9 cellular contexts compared by ENCODE assay signal in genomic region chr22:48089601-48090331, GRCh38.
DNase-seq lines count a peak whose midpoint lies in the region; TF ChIP-seq lines count a peak whose summit lies in the region.
"Had no signal": no experiment of that assay in that cellular context is flagged by ENCODE, and none has a peak within 500 bp of the region (broad histone marks: within the 10 kb centered on the region; RNA-seq: fewer than 3 reads in every experiment).

No MANE protein-coding gene starts in this region.

- H3K36me3 ChIP-seq in PC-9 (ENCODE audit: low read depth) (no peaks in the 10 kb centered on the region), ovary (no peaks in the 10 kb centered on the region)

- H3K27ac ChIP-seq in PC-9 = no peak overlapping the region
- peak overlapping the region in 1 of 2 donors; percentile 17 for H3K27ac ChIP-seq in ovary

- H3F3A ChIP-seq in PC-9 (ENCODE audit: insufficient read depth, low read depth) = no peaks in the 10 kb centered on the region

- peaks cover 93% of the 10 kb centered on the region for H3K27me3 ChIP-seq in PC-9 (ENCODE audit: insufficient read depth, low read depth)
- H3K27me3 ChIP-seq in ovary = no peaks in the 10 kb centered on the region

- H4K20me1 ChIP-seq in PC-9 (ENCODE audit: insufficient read depth) = 0 out of 2 replicates have a peak, but pooled peaks cover 3% of the 10 kb centered on the region

- 18 to 27% (median 19%) methylated on average over 19 of the region's 19 CpGs for WGBS in ovary, 3 donors

- no TSS peak for BruUV-seq in PC-9 (replicated peaks; lab: Mats Ljungman, UMichigan)

- H2AFZ ChIP-seq in PC-9 = no peak overlapping the region

- H3K4me1 ChIP-seq in PC-9 (replicated peaks; ENCODE audit: insufficient read depth) (no peaks in the 10 kb centered on the region), ovary (ENCODE audit: insufficient read depth) (peaks cover 9% of the 10 kb centered on the region)

- DNase-seq in COLO829 (ENCODE audit: low spot score) = peak; percentile 67
- no peak for DNase-seq in PC-9
- peak; percentile 6 for DNase-seq in fibroblast of villous mesenchyme (ENCODE audit: low read depth)
- peak; percentile 37 to 71 (median 59) for DNase-seq in ovary
- no peak for DNase-seq in DMS79 treated with DMSO at 0.1 percent for 48 hours (lab: John Stamatoyannopoulos, UW)
- no peak for DNase-seq in cortex of kidney (lab: John Stamatoyannopoulos, UW)
- no peak for DNase-seq in SHP77 (lab: John Stamatoyannopoulos, UW)
- DNase-seq in globus pallidus (ENCODE audit: low spot score) = no peak
- DNase-seq: activated T-cell treated with anti-CD3 and anti-CD28 coated beads, Interleukin-2, amount 50 U/mL, for 72 hours had no signal

- intact Hi-C loops in PC-9 (cut with micrococcal nuclease; ENCODE audit: unreplicated experiment) (no loop called here), ovary (cut with DNase I) (no loop called here)

- POLR2A ChIA-PET in PC-9 (lab: Charles Lee; ENCODE audit: unreplicated experiment) = no interaction called here

- H3K79me2 ChIP-seq in PC-9 (ENCODE audit: low read depth) = no peaks in the 10 kb centered on the region

- no peaks in the 10 kb centered on the region for H3K9me3 ChIP-seq in PC-9 (ENCODE audit: insufficient read depth, low read depth)
- H3K9me3 ChIP-seq in ovary = no peaks in the 10 kb centered on the region

- TF ChIP-seq CTCF in PC-9 (conservative IDR thresholded peaks at IDR 0.05) = no peak
- no peak for TF ChIP-seq CTCF in fibroblast of villous mesenchyme (IDR thresholded peaks at IDR 0.05; ENCODE audit: insufficient read depth, low read depth, low read length)
- TF ChIP-seq CTCF in ovary (IDR thresholded peaks at IDR 0.05) = no peak

- CTCF ChIA-PET in PC-9 (lab: Charles Lee) = no interaction called here

- no peak for TF ChIP-seq POLR2A in ovary (IDR thresholded peaks at IDR 0.05)

- TF ChIP-seq EP300 in ovary (IDR thresholded peaks at IDR 0.05) = no peak

- peak overlapping the region; percentile 48 for H3K4me2 ChIP-seq in PC-9

- H3K4me3 ChIP-seq in PC-9 (no peak overlapping the region), fibroblast of villous mesenchyme (ENCODE audit: low read depth, low read length) (no peak overlapping the region), ovary (no peak overlapping the region)

- no peaks in the 10 kb centered on the region for H3K9me2 ChIP-seq in PC-9 (ENCODE audit: insufficient read depth)

Comparison
In these comparisons a context has a peak if more than half of its experiments do, and no peak if none do; other contexts are left out.
1. DNase-seq: peak in COLO829 (single experiment), fibroblast of villous mesenchyme (single experiment) and ovary (5 of 5); none in PC-9 (0 of 2), DMS79 treated with DMSO at 0.1 percent for 48 hours (single experiment), cortex of kidney (single experiment), SHP77 (0 of 2) and globus pallidus (single experiment).